ENCODE assay signal across 1 cellular context in genomic region chr1:220432408-220432807, GRCh38.
A peak's percentile ranks its signal among the peaks of the same experiment; 100 is the strongest.
TF ChIP-seq lines count a peak whose summit lies in the region.

No MANE protein-coding gene starts in this region.

TF ChIP-seq in HCT116, 20 proteins besides CTCF, POLR2A, EP300 and RAD21:
- TF ChIP-seq SIN3A (IDR thresholded peaks at IDR 0.05; ENCODE audit: low read depth) (no peak), SP1 (IDR thresholded peaks at IDR 0.05; ENCODE audit: low read depth) (peak; percentile 33; the same call in 1 of the 2 replicates), ZFX (IDR thresholded peaks at IDR 0.05) (no peak), MAX (IDR thresholded peaks at IDR 0.05) (peak; percentile 43; the same call in 1 of the 2 replicates), FOSL1 (IDR thresholded peaks at IDR 0.05; ENCODE audit: low read depth) (peak; percentile 43), CEBPB (IDR thresholded peaks at IDR 0.05; ENCODE audit: low read depth) (no peak), CBX3 (IDR thresholded peaks at IDR 0.05; ENCODE audit: low read depth) (peak; percentile 21; the same call in 1 of the 2 replicates), JUND (IDR thresholded peaks at IDR 0.05) (peak; percentile 54)
TF ChIP-seq in HCT116: peak in this region for 5.
